ENCODE assay signal across 39 cellular contexts in the genomic region with DNA sequence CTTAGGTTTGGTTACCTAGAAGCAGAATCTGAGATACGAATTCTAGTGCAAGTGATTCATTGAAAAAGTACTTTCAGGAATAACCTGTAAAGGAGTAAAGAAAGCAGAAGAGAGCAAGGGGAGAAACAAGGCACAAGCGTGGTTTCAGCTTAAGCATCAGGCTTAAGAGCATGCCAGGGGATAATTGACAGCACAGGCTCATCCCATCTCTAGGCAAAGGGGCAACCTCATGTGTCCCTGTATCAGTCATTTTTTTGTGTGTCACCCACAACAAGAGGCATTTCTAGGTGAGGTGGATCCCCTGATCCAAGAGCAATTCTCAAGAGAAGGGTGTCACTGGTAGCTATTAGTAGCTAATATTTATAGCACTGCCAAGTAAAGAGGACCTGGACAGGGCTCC. TPM values are rescaled to one million over a fixed set of nuclear protein-coding genes. Genes with fewer than 3 reads are reported as not detected.
"Had no signal": no experiment of that assay in that cellular context is flagged by ENCODE, and none has a peak within 500 bp of the region (broad histone marks: within the 10 kb centered on the region; RNA-seq: fewer than 3 reads in every experiment).

No MANE protein-coding gene starts in this region.

- H3K36me3 ChIP-seq: MG63 had no signal

- H3K27ac ChIP-seq: KMS-11 had no signal

- DNase-seq: Karpas-422, Kasumi-1, KBM-7, KG1, MG63, MM.1S, MV-4-11, NCI-H1048, NCI-H1092, NCI-H1092 treated with DMSO at 0.1 percent for 48 hours, NCI-H1105, NCI-H1105 treated with DMSO at 0.1 percent for 48 hours, NCI-H1417, NCI-H1417 treated with DMSO at 0.1 percent for 48 hours, NCI-H1436, NCI-H1436 treated with DMSO at 0.1 percent for 48 hours, NCI-H146, NCI-H1694, NCI-H1694 treated with DMSO at 0.1 percent for 48 hours, NCI-H187, NCI-H187 treated with DMSO at 0.1 percent for 48 hours, NCI-H1930, NCI-H2029, NCI-H2029 treated with DMSO at 0.1 percent for 48 hours, NCI-H2081, NCI-H2081 treated with DMSO at 0.1 percent for 48 hours, NCI-H2107, NCI-H2171, NCI-H2171 treated with DMSO at 0.1 percent for 48 hours, NCI-H2227 treated with DMSO at 0.1 percent for 48 hours, NCI-H226, NCI-H345, NCI-H446, NCI-H446 treated with DMSO at 0.1 percent for 48 hours had no signal

- H3K4me3 ChIP-seq: MG63 had no signal

RNA-seq across cellular contexts. Expression of a gene that starts 8.0 kb away (rescaled TPM):
- total RNA-seq: LHCN-M2, M059J, MCF 10A, NCI-H460 had no signal

RNA-seq across cellular contexts. Expression of a gene that starts 17.3 kb away (rescaled TPM):
- total RNA-seq: LHCN-M2, M059J, MCF 10A, NCI-H460 had no signal

RNA-seq across cellular contexts. Expression of a gene that starts 24.5 kb away (rescaled TPM):
- total RNA-seq: LHCN-M2, M059J, MCF 10A, NCI-H460 had no signal
